ENCODE assay signal across 11 cellular contexts in genomic region chr2:42922790-42923631, GRCh38.
A peak's percentile ranks its signal among the peaks of the same experiment; 100 is the strongest.
DNase-seq lines count a peak whose midpoint lies in the region; ATAC-seq and TF ChIP-seq lines count a peak whose summit lies in the region.
"Had no signal": no experiment of that assay in that cellular context is flagged by ENCODE, and none has a peak within 500 bp of the region (broad histone marks: within the 10 kb centered on the region; RNA-seq: fewer than 3 reads in every experiment).

No MANE protein-coding gene starts in this region.

- H3K9me3 Mint-ChIP-seq in progenitor cell of endocrine pancreas (ENCODE audit: low read depth): no peaks in the 10 kb centered on the region

- TF ChIP-seq CTCF in astrocyte of the spinal cord (IDR thresholded peaks at IDR 0.05; ENCODE audit: low read depth, low read length): no peak
- no peak for TF ChIP-seq CTCF in heart right ventricle (IDR thresholded peaks at IDR 0.05)
- TF ChIP-seq CTCF in progenitor cell of endocrine pancreas (IDR thresholded peaks at IDR 0.05; ENCODE audit: unreplicated experiment): no peak

- H3K27ac Mint-ChIP-seq in progenitor cell of endocrine pancreas: no peak overlapping the region

- no peaks in the 10 kb centered on the region for H3K27me3 ChIP-seq in heart right ventricle

- H3K4me3 Mint-ChIP-seq in progenitor cell of endocrine pancreas (ENCODE audit: low read depth): no peak overlapping the region

- intact Hi-C loops in heart right ventricle (cut with DNase I): loop anchor here in 3 of 10 donors (5.0 to 10.0 kb wide), 3 partner anchors 48 to 58 kb away; no protein-coding TSS in a partner anchor

- no peaks in the 10 kb centered on the region for H3K36me3 ChIP-seq in heart right ventricle

- H3K36me3 Mint-ChIP-seq in progenitor cell of endocrine pancreas (ENCODE audit: insufficient read depth): no peaks in the 10 kb centered on the region

- H3K9me3 ChIP-seq in heart right ventricle: no peaks in the 10 kb centered on the region

- H3K27me3 Mint-ChIP-seq in progenitor cell of endocrine pancreas: no peaks in the 10 kb centered on the region

- ATAC-seq in heart right ventricle: peak in 1 of 8 donors; percentile 26

- H3K27ac ChIP-seq in heart right ventricle: peak overlapping the region; percentile 76 to 97 (median 89)

- H3K4me3 ChIP-seq in astrocyte of the spinal cord (ENCODE audit: low read depth, low read length) (no peak overlapping the region), heart right ventricle (no peak overlapping the region)

- DNase-seq in EL: peak; percentile 79
- peak; percentile 65 for DNase-seq in astrocyte of the spinal cord (ENCODE audit: low read depth, low spot score)
- DNase-seq in heart right ventricle: no peak
- DNase-seq in renal cortical epithelial cell (ENCODE audit: low read depth): peak; percentile 83
- no peak for DNase-seq in progenitor cell of endocrine pancreas (ENCODE audit: low spot score, unreplicated experiment)
- DNase-seq in NCI-H2107 treated with DMSO at 0.1 percent for 48 hours (lab: John Stamatoyannopoulos, UW; ENCODE audit: unreplicated experiment): no peak
- DNase-seq in NCI-H1048 (lab: John Stamatoyannopoulos, UW): no peak
- no peak for DNase-seq in RKO (ENCODE audit: low spot score)
- DNase-seq: activated naive CD4-positive, alpha-beta T cell; Calu3; NCI-H1105 treated with DMSO at 0.1 percent for 48 hours had no signal

- WGBS in heart right ventricle, 2 donors: 81 to 87% methylated on average over 7 of the region's 7 CpGs

- H3K4me1 Mint-ChIP-seq in progenitor cell of endocrine pancreas (ENCODE audit: low read depth): peaks cover 54% of the 10 kb centered on the region

- H3K4me1 ChIP-seq in heart right ventricle: peaks cover 43 to 86% (median 63%) of the 10 kb centered on the region in 9 donors

- in situ Hi-C loops in astrocyte of the spinal cord (cut with HindIII; ENCODE audit: low sequenced_read_pairs): no loop called here

Comparison
In these comparisons a context has a peak if more than half of its experiments do, and no peak if none do; other contexts are left out.
1. DNase-seq: peak in EL (single experiment), astrocyte of the spinal cord (single experiment) and renal cortical epithelial cell (single experiment); none in heart right ventricle (0 of 2), progenitor cell of endocrine pancreas (single experiment), NCI-H2107 treated with DMSO at 0.1 percent for 48 hours (single experiment), NCI-H1048 (single experiment) and RKO (single experiment).